9 cellular contexts compared by ENCODE assay signal in the genomic region with DNA sequence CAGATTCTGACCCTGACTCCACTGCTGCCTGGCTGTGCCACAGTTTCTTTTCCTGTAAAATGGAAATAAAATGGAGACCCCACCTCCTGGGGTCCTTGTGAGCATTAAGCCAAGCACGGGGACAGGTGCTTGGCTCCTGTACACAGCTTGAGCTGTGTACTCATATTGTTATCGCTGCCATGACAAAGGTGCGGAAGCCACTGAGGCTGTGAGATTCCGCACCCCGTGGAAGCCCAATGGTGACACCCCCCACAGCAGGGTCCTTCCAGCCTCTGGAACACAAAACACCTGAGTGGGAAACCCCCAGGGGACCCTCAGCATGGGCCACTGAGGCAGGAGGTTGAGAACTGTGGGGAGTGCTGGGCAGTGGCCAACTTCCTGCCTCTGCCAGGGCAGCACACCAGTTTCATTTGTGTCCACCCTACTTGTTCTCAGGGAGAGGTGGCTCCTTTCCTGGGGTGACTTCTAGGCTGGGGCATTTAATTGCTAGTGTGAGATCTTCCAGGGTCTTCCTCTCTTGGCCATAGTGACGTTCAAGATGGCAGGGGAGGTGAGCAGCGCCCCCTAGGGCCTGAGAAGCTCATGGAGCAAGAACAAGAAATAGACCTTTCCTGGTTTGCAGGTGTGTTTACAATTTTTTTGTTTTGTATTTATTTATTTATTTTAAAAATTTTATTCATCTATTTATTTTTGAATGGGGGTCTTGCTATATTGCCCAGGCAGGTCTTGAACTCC. TPM values are rescaled to one million over a fixed set of nuclear protein-coding genes. Genes with fewer than 3 reads are reported as not detected.
A peak's percentile ranks its signal among the peaks of the same experiment; 100 is the strongest.
DNase-seq lines count a peak whose midpoint lies in the region; ATAC-seq, FAIRE-seq and TF ChIP-seq lines count a peak whose summit lies in the region.
"Had no signal": no experiment of that assay in that cellular context is flagged by ENCODE, and none has a peak within 500 bp of the region (broad histone marks: within the 10 kb centered on the region; RNA-seq: fewer than 3 reads in every experiment).

No MANE protein-coding gene starts in this region.

- H3K27ac ChIP-seq in pancreas = no peak overlapping the region
- H3K27ac ChIP-seq: SJCRH30 had no signal

- in situ Hi-C loops in GM13977 (cut with MboI; ENCODE audit: low pct_unique_long_range_greater_than_20kb, low sequenced_read_pairs, unreplicated experiment) = loop anchor here (25.0 kb wide), 1 partner anchor 351 kb away; no protein-coding TSS in a partner anchor
- in situ Hi-C loops in SK-MEL-5 (cut with HindIII; ENCODE audit: low pct_unique_long_range_greater_than_20kb, low sequenced_read_pairs) = no loop called here

- TF ChIP-seq CTCF in GM13977 (IDR thresholded peaks at IDR 0.05; ENCODE audit: extremely low read depth, insufficient read depth, missing control alignments) = peak; percentile 70
- peak in 3 of 4 donors; percentile 12 to 53 (median 43) for TF ChIP-seq CTCF in pancreas (IDR thresholded peaks at IDR 0.05)

- peak in 2 of 4 donors; percentile 34 to 40 for ATAC-seq in pancreas
- no peak for ATAC-seq in GM19035 (IDR thresholded peaks at IDR 0.05; ENCODE audit: unreplicated experiment)
- ATAC-seq in HG02885 (IDR thresholded peaks at IDR 0.05; ENCODE audit: poor library complexity, unreplicated experiment) = no peak
- no peak for ATAC-seq in GM18520 (IDR thresholded peaks at IDR 0.05; ENCODE audit: unreplicated experiment)

- no peaks in the 10 kb centered on the region for H3K27me3 ChIP-seq in pancreas
- H3K27me3 ChIP-seq: SJCRH30 had no signal

- no peak overlapping the region for H3K4me3 ChIP-seq in pancreas
- H3K4me3 ChIP-seq: SJCRH30 had no signal

- peaks cover 0 to 2% (median 0%) of the 10 kb centered on the region in 3 donors for H3K4me1 ChIP-seq in pancreas

- no peaks in the 10 kb centered on the region for H3K36me3 ChIP-seq in pancreas
- H3K36me3 ChIP-seq: SJCRH30 had no signal

- WGBS in pancreas, 2 donors = 61 to 63% methylated on average over 7 of the region's 7 CpGs

- peak; percentile 50 for DNase-seq in GM13977 (ENCODE audit: low spot score)
- peak; percentile 57 for DNase-seq in SK-MEL-5 (ENCODE audit: low read depth, low spot score)
- DNase-seq in cerebellar cortex (ENCODE audit: low spot score) = peak; percentile 32
- no peak for DNase-seq in pancreas
- no peak for DNase-seq in urothelium cell line (ENCODE audit: low spot score)

- intact Hi-C loops in pancreas (cut with DNase I) = no loop called here

- FAIRE-seq in pancreas (lab: Jason Lieb, UNC) = no peak
- FAIRE-seq in urothelium cell line (lab: Jason Lieb, UNC) = no peak

- no peaks in the 10 kb centered on the region for H3K9me3 ChIP-seq in pancreas
- H3K9me3 ChIP-seq: SJCRH30 had no signal

RNA-seq across cellular contexts. Expression of a gene that starts 5.4 kb away (rescaled TPM):
- total RNA-seq in SK-MEL-5 (2014; rRNA removed; shearing (Covaris generic)) = 0.19 and 0.29 TPM in 2 replicates
- 0.38 and 0.44 TPM in 2 replicates for polyA plus RNA-seq in SK-MEL-5 (2015; cell fraction: cytosol; rRNA removed)
- not detected in 2 replicates for polyA plus RNA-seq in SK-MEL-5 (2015; cell fraction: nucleus; rRNA removed)
- 1 to 10 TPM in 1 of 6 donors, under 1 TPM in 3, not detected in 2; 0.29 to 1.1 (median 0.80) TPM for total RNA-seq in pancreas
- polyA plus RNA-seq in pancreas = 1 to 10 TPM; 3.2 to 4.0 TPM

RNA-seq across cellular contexts. Expression of a gene that starts 12.5 kb away (rescaled TPM):
- 1.5 and 1.6 TPM in 2 replicates for total RNA-seq in SK-MEL-5 (2014; rRNA removed; shearing (Covaris generic))
- 1.6 and 1.7 TPM in 2 replicates for polyA plus RNA-seq in SK-MEL-5 (2015; cell fraction: cytosol; rRNA removed)
- 26.0 and 38.4 TPM in 2 replicates for polyA plus RNA-seq in SK-MEL-5 (2015; cell fraction: nucleus; rRNA removed)
- 1 to 10 TPM; 1.4 to 4.1 (median 1.7) TPM for total RNA-seq in pancreas
- 1 to 10 TPM; 8.9 to 9.5 TPM for polyA plus RNA-seq in pancreas

RNA-seq across cellular contexts. Expression of a gene that starts 20.4 kb away (rescaled TPM):
- not detected in 2 replicates for total RNA-seq in SK-MEL-5 (2014; rRNA removed; shearing (Covaris generic))
- polyA plus RNA-seq in SK-MEL-5 (2015; cell fraction: cytosol; rRNA removed) = not detected in 2 replicates
- polyA plus RNA-seq in SK-MEL-5 (2015; cell fraction: nucleus; rRNA removed) = not detected in 2 replicates
- total RNA-seq in pancreas = under 1 TPM in 4 of 6 donors, not detected in 2; 0.13 to 0.81 (median 0.35) TPM
- polyA plus RNA-seq in pancreas = under 1 TPM; 0.04 to 0.07 TPM

RNA-seq across cellular contexts. Expression of a gene that starts 25.0 kb away (rescaled TPM):
- total RNA-seq in SK-MEL-5 (2014; rRNA removed; shearing (Covaris generic)) = 14.6 and 15.6 TPM in 2 replicates
- 30.9 and 40.3 TPM in 2 replicates for polyA plus RNA-seq in SK-MEL-5 (2015; cell fraction: cytosol; rRNA removed)
- 56.0 and 86.5 TPM in 2 replicates for polyA plus RNA-seq in SK-MEL-5 (2015; cell fraction: nucleus; rRNA removed)
- total RNA-seq in pancreas = 10 to 100 TPM; 25.0 to 36.1 (median 29.6) TPM
- 10 to 100 TPM; 39.2 to 64.0 TPM for polyA plus RNA-seq in pancreas

RNA-seq across cellular contexts. Expression of a gene that starts 25.5 kb away (rescaled TPM):
- 44.5 and 45.8 TPM in 2 replicates for total RNA-seq in SK-MEL-5 (2014; rRNA removed; shearing (Covaris generic))
- 74.3 and 75.1 TPM in 2 replicates for polyA plus RNA-seq in SK-MEL-5 (2015; cell fraction: cytosol; rRNA removed)
- 105 and 115 TPM in 2 replicates for polyA plus RNA-seq in SK-MEL-5 (2015; cell fraction: nucleus; rRNA removed)
- total RNA-seq in pancreas = 10 to 100 TPM; 34.3 to 50.8 (median 39.6) TPM
- 100 to 1,000 TPM in 1 of 2 donors, 10 to 100 TPM in 1; 90.8 to 101 TPM for polyA plus RNA-seq in pancreas

Comparison
In these comparisons a context has a peak if more than half of its experiments do, and no peak if none do; other contexts are left out.
1. DNase-seq: peak in GM13977 (single experiment), SK-MEL-5 (single experiment) and cerebellar cortex (single experiment); none in pancreas (0 of 6) and urothelium cell line (single experiment).